ENCODE assay signal across 8 cellular contexts in the genomic region with DNA sequence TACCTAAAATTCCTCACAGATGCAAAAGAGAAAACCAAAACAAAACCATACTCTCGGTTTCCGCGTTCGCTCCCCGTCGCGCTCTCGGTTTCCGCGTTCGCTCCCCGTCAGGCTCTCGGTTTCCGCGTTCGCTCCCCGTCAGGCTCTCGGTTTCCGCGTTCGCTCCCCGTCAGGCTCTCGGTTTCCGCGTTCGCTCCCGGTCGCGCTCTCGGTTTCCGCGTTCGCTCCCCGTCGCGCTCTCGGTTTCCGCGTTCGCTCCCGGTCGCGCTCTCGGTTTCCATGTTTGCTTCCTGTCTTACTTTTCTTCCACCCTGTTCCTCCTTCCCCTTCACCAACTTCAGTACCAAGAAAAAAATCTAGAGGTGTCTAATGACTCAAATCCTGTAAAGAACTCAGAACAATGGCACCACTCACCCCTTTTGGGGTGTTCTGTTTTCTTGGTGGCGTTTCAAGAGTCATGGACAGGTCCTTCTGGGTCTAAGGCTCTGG. TPM values are rescaled to one million over a fixed set of nuclear protein-coding genes. Genes with fewer than 3 reads are reported as not detected.
DNase-seq lines count a peak whose midpoint lies in the region; ATAC-seq and TF ChIP-seq lines count a peak whose summit lies in the region.
"Not testable (repeated sequence)": the region's sequence is repeated elsewhere in the genome, so short reads cannot be mapped to it uniquely, and the experiment has no call there.

No MANE protein-coding gene starts in this region.

- not testable (repeated sequence) for H3K36me3 ChIP-seq in Caco-2 (ENCODE audit: control insufficient read depth, insufficient read depth, low read length); RWPE2 (ENCODE audit: low read depth); endocrine pancreas (ENCODE audit: control insufficient read depth, insufficient read depth, low read length); mucosa of rectum (ENCODE audit: control insufficient read depth in 2 of 2, insufficient read depth in 2 of 2, low read length in 2 of 2); sigmoid colon; urinary bladder (ENCODE audit: insufficient read depth)

- TF ChIP-seq POLR2A in sigmoid colon (IDR thresholded peaks at IDR 0.05) = not testable (repeated sequence)

- H3K4me3 ChIP-seq in Caco-2 (ENCODE audit: low read depth, low read length) = peak overlapping the region; percentile 46
- H3K4me3 ChIP-seq in RWPE2 (ENCODE audit: severe bottlenecking) = peak overlapping the region; percentile 32
- peak overlapping the region; percentile 67 for H3K4me3 ChIP-seq in endocrine pancreas (ENCODE audit: control insufficient read depth, insufficient read depth, low read length)
- H3K4me3 ChIP-seq in right cardiac atrium (ENCODE audit: low read length) = peak overlapping the region; percentile 48
- peak overlapping the region; percentile 67 to 75 for H3K4me3 ChIP-seq in mucosa of rectum (ENCODE audit: low read length in 2 of 2)
- H3K4me3 ChIP-seq in sigmoid colon = peak overlapping the region in 3 of 4 donors; percentile 25 to 40 (median 29)
- peak overlapping the region; percentile 26 for H3K4me3 ChIP-seq in urinary bladder (ENCODE audit: low read depth, low read length)

- CTCF ChIA-PET in Caco-2 (lab: Charles Lee) = interaction anchor here (0.6 kb wide), 1 partner anchor 241 kb away, joined by 3 read pairs; no protein-coding TSS in a partner anchor

- DNase-seq in Caco-2; RWPE2 (ENCODE audit: low spot score); activated naive CD8-positive, alpha-beta T cell treated with anti-CD3 and anti-CD28 coated beads for 36 hours; sigmoid colon: not testable (repeated sequence)
- DNase-seq in right cardiac atrium = peak in 1 of 3 donors; percentile 34

- not testable (repeated sequence) for H3K27me3 Mint-ChIP-seq in Caco-2 (ENCODE audit: insufficient read depth, unreplicated experiment); activated naive CD8-positive, alpha-beta T cell treated with anti-CD3 and anti-CD28 coated beads for 36 hours

- not testable (repeated sequence) for BruUV-seq in Caco-2 (replicated peaks; lab: Mats Ljungman, UMichigan)

- H3K27me3 ChIP-seq in Caco-2 (replicated peaks; ENCODE audit: control insufficient read depth, insufficient read depth, low read length); RWPE2 (ENCODE audit: insufficient read depth, poor library complexity, severe bottlenecking); endocrine pancreas (ENCODE audit: control insufficient read depth, insufficient read depth, low read length); right cardiac atrium (ENCODE audit: control insufficient read depth, insufficient read depth); mucosa of rectum (ENCODE audit: control insufficient read depth in 2 of 2, insufficient read depth in 2 of 2, low read length in 2 of 2): not testable (repeated sequence)
- H3K27me3 ChIP-seq in sigmoid colon = peaks cover 3 to 16% (median 5%) of the 10 kb centered on the region in 3 donors

- not testable (repeated sequence) for TF ChIP-seq CTCF in Caco-2 (IDR thresholded peaks at IDR 0.05; ENCODE audit: insufficient read depth in 1 of 2, low read depth in 1 of 2, low read length in 1 of 2, severe bottlenecking in 1 of 2, unreplicated experiment in 1 of 2); RWPE2 (IDR thresholded peaks at IDR 0.05; ENCODE audit: poor library complexity, severe bottlenecking); sigmoid colon (IDR thresholded peaks at IDR 0.05)

- not testable (repeated sequence) for H3K36me3 Mint-ChIP-seq in Caco-2 (ENCODE audit: insufficient read depth, unreplicated experiment); activated naive CD8-positive, alpha-beta T cell treated with anti-CD3 and anti-CD28 coated beads for 36 hours

- intact Hi-C loops in Caco-2 (cut with micrococcal nuclease; ENCODE audit: unreplicated experiment); right cardiac atrium (cut with DNase I); sigmoid colon (cut with DNase I): not testable (repeated sequence)

- not testable (repeated sequence) for H3K4me1 ChIP-seq in Caco-2; endocrine pancreas (ENCODE audit: control insufficient read depth, insufficient read depth, low read length); right cardiac atrium (ENCODE audit: control insufficient read depth, insufficient read depth, low read length); mucosa of rectum (ENCODE audit: control insufficient read depth in 2 of 2, insufficient read depth in 2 of 2, low read length in 2 of 2); sigmoid colon; urinary bladder (ENCODE audit: insufficient read depth)
- H3K4me1 ChIP-seq in RWPE2 (ENCODE audit: insufficient read depth, poor library complexity, severe bottlenecking) = peaks cover 21% of the 10 kb centered on the region

- H3K9ac ChIP-seq in endocrine pancreas (ENCODE audit: control insufficient read depth, insufficient read depth, low read length) = not testable (repeated sequence)
- H3K9ac ChIP-seq in mucosa of rectum (ENCODE audit: low read depth in 1 of 2, low read length in 2 of 2) = peak overlapping the region; percentile 59 to 70

- 8% methylated on average over 45 of the region's 45 CpGs for WGBS in right cardiac atrium
- WGBS in sigmoid colon, 2 donors = 5 to 47% methylated on average over 45 of the region's 45 CpGs
- 30% methylated on average over 45 of the region's 45 CpGs for WGBS in urinary bladder

- POLR2A ChIA-PET in Caco-2 (lab: Charles Lee) = interaction anchor here (0.8 kb wide), 1 partner anchor 27 kb away, joined by 4 read pairs; no protein-coding TSS in a partner anchor

- TF ChIP-seq EP300 in sigmoid colon (IDR thresholded peaks at IDR 0.05) = not testable (repeated sequence)

- peak overlapping the region; percentile 100 for H3K27ac ChIP-seq in RWPE2 (ENCODE audit: poor library complexity, severe bottlenecking)
- H3K27ac ChIP-seq in right cardiac atrium (ENCODE audit: low read length); sigmoid colon; urinary bladder (ENCODE audit: low read depth): not testable (repeated sequence)
- H3K27ac ChIP-seq in mucosa of rectum (ENCODE audit: low read depth in 2 of 2, low read length in 2 of 2) = peak overlapping the region; percentile 67 to 71

- not testable (repeated sequence) for H3K4me1 Mint-ChIP-seq in Caco-2 (ENCODE audit: low read depth, unreplicated experiment)
- peaks cover 11% of the 10 kb centered on the region for H3K4me1 Mint-ChIP-seq in activated naive CD8-positive, alpha-beta T cell treated with anti-CD3 and anti-CD28 coated beads for 36 hours

- peak overlapping the region; percentile 80 for H3K4me3 Mint-ChIP-seq in Caco-2 (ENCODE audit: unreplicated experiment)
- H3K4me3 Mint-ChIP-seq in activated naive CD8-positive, alpha-beta T cell treated with anti-CD3 and anti-CD28 coated beads for 36 hours = peak overlapping the region; percentile 72

- H3K9me3 ChIP-seq in Caco-2; RWPE2 (ENCODE audit: severe bottlenecking); endocrine pancreas (ENCODE audit: control insufficient read depth, low read length); right cardiac atrium (ENCODE audit: control insufficient read depth, low read length); mucosa of rectum (ENCODE audit: control insufficient read depth in 2 of 2, low read length in 2 of 2); sigmoid colon: not testable (repeated sequence)

- not testable (repeated sequence) for ATAC-seq in RWPE2 (ENCODE audit: low read depth); right cardiac atrium

- H3K27ac Mint-ChIP-seq in Caco-2 (ENCODE audit: unreplicated experiment) = peak overlapping the region; percentile 71
- peak overlapping the region; percentile 40 for H3K27ac Mint-ChIP-seq in activated naive CD8-positive, alpha-beta T cell treated with anti-CD3 and anti-CD28 coated beads for 36 hours

- not testable (repeated sequence) for H3K9me3 Mint-ChIP-seq in Caco-2 (ENCODE audit: unreplicated experiment); activated naive CD8-positive, alpha-beta T cell treated with anti-CD3 and anti-CD28 coated beads for 36 hours

RNA-seq across cellular contexts. Expression of gene CDCA4, which starts 12.6 kb away (rescaled TPM):
- total RNA-seq in Caco-2 (2022) (33.4 and 41.4 TPM in 2 replicates), right cardiac atrium (1 to 10 TPM; 2.9 to 3.9 (median 3.3) TPM), sigmoid colon (1 to 10 TPM; 5.0 to 7.6 (median 5.6) TPM), urinary bladder (20.4 TPM)
- total RNA-seq in activated naive CD8-positive, alpha-beta T cell treated with anti-CD3 and anti-CD28 coated beads for 36 hours = 10 to 100 TPM; 89.7 to 89.8 TPM
- polyA plus RNA-seq in right cardiac atrium (2.5 TPM), sigmoid colon (10 to 100 TPM in 1 of 3 donors, 1 to 10 TPM in 2; 2.4 to 11.3 (median 3.9) TPM), urinary bladder (9.4 TPM)

RNA-seq across cellular contexts. Expression of gene GPR132, which starts 31.8 kb away (rescaled TPM):
- total RNA-seq in Caco-2 (2022) (0.19 TPM in 1 of 2 replicates, not detected in the other), right cardiac atrium (under 1 TPM; 0.62 to 0.80 (median 0.73) TPM), sigmoid colon (1 to 10 TPM; 1.8 to 2.3 (median 2.0) TPM), urinary bladder (1.7 TPM)
- total RNA-seq in activated naive CD8-positive, alpha-beta T cell treated with anti-CD3 and anti-CD28 coated beads for 36 hours = 10 to 100 TPM; 23.9 to 24.1 TPM
- polyA plus RNA-seq in right cardiac atrium (0.32 TPM), sigmoid colon (1 to 10 TPM in 2 of 3 donors, under 1 TPM in 1; 0.60 to 8.4 (median 1.4) TPM), urinary bladder (1.3 TPM)

RNA-seq across cellular contexts. Expression of gene CLBA1, which starts 47.9 kb away (rescaled TPM):
- total RNA-seq in Caco-2 (2022) (3.0 and 3.2 TPM in 2 replicates), right cardiac atrium (1 to 10 TPM; 1.8 to 4.2 (median 3.1) TPM), sigmoid colon (1 to 10 TPM; 3.2 to 5.1 (median 3.6) TPM), urinary bladder (4.7 TPM)
- 1 to 10 TPM; 1.5 to 1.9 TPM for total RNA-seq in activated naive CD8-positive, alpha-beta T cell treated with anti-CD3 and anti-CD28 coated beads for 36 hours
- polyA plus RNA-seq in right cardiac atrium (2.4 TPM), sigmoid colon (1 to 10 TPM; 2.8 to 8.4 (median 3.0) TPM), urinary bladder (10.1 TPM)

RNA-seq across cellular contexts. Expression of gene AHNAK2, which starts 55.3 kb away (rescaled TPM):
- total RNA-seq in Caco-2 (2022) = 0.77 and 0.81 TPM in 2 replicates
- under 1 TPM in 1 of 2 experiments, not detected in 1; 0.02 TPM for total RNA-seq in activated naive CD8-positive, alpha-beta T cell treated with anti-CD3 and anti-CD28 coated beads for 36 hours
- total RNA-seq in right cardiac atrium = 1 to 10 TPM; 2.5 to 5.7 (median 3.3) TPM
- polyA plus RNA-seq in right cardiac atrium = 2.0 TPM
- 100 to 1,000 TPM in 3 of 4 donors, 10 to 100 TPM in 1; 81.9 to 218 (median 129) TPM for total RNA-seq in sigmoid colon
- 10 to 100 TPM in 1 of 3 donors, 1 to 10 TPM in 1, under 1 TPM in 1; 0.23 to 12.4 (median 2.4) TPM for polyA plus RNA-seq in sigmoid colon
- 14.5 TPM for total RNA-seq in urinary bladder
- polyA plus RNA-seq in urinary bladder = 43.2 TPM
